21 cellular contexts compared by ENCODE assay signal in genomic region chr3:27146786-27147185, GRCh38.
"Had no signal": no experiment of that assay in that cellular context is flagged by ENCODE, and none has a peak within 500 bp of the region (broad histone marks: within the 10 kb centered on the region; RNA-seq: fewer than 3 reads in every experiment).

No MANE protein-coding gene starts in this region.

- DNase-seq: colonic mucosa; erythroblast; esophagus squamous epithelium; glutamatergic neuron; heart right ventricle; hippocampal formation; left cardiac atrium; left lung; lower lobe of right lung; mucosa of descending colon; naive B cell; right cardiac atrium; sigmoid colon; stimulated activated CD4-positive, alpha-beta T cell treated with anti-CD3 and anti-CD28 coated beads, Interleukin-2, amount 100 ng/mL, for 48 hours; stimulated activated naive B cell treated with anti-CD40 and anti-IgM and Interleukin-4, amounts not matched to agents 10 μg/mL and 1 μg/mL and 100 μg/mL, for 72 hours; trophoblast cell had no signal

- H2AFZ ChIP-seq: neural progenitor cell had no signal

- H3K4me2 ChIP-seq: neural progenitor cell had no signal

- H3K27ac ChIP-seq: cardiac muscle cell, colonic mucosa, esophagus squamous epithelium, lower lobe of right lung, neural progenitor cell, prostate gland, sigmoid colon, suprapubic skin had no signal

- H3K4me3 ChIP-seq: cardiac muscle cell, colonic mucosa, esophagus squamous epithelium, heart right ventricle, left lung, lower lobe of right lung, mucosa of descending colon, neural progenitor cell, prostate gland, sigmoid colon, suprapubic skin had no signal

- H3K9ac ChIP-seq: neural progenitor cell had no signal

- H3K36me3 ChIP-seq: cardiac muscle cell, colonic mucosa, esophagus squamous epithelium, heart right ventricle, left lung, lower lobe of right lung, neural progenitor cell, prostate gland, sigmoid colon, suprapubic skin had no signal

- ATAC-seq: left cardiac atrium; left lung; lower lobe of right lung; mucosa of descending colon; natural killer cell treated with Interleukin-12 subunit alpha and Interleukin-12 subunit beta and Interleukin-15 and Interleukin-18, amount 100 ng/mL, for 72 hours; stimulated activated naive B cell treated with anti-CD40 and anti-IgM and Interleukin-4, amounts not matched to agents 10 μg/mL and 1 μg/mL and 100 μg/mL, for 72 hours had no signal

- H3K27me3 ChIP-seq: cardiac muscle cell, colonic mucosa, esophagus squamous epithelium, heart right ventricle, left lung, neural progenitor cell, sigmoid colon, suprapubic skin had no signal

- H3K9me3 ChIP-seq: colonic mucosa, esophagus squamous epithelium, left lung, mucosa of descending colon, prostate gland, sigmoid colon, suprapubic skin had no signal

- H3K4me1 ChIP-seq: colonic mucosa, esophagus squamous epithelium, left lung, lower lobe of right lung, prostate gland, sigmoid colon, suprapubic skin had no signal
